In genomic region chr22:45435544-45436139, GRCh38 we compare ENCODE assay signal across 8 cellular contexts. TPM values are rescaled to one million over a fixed set of nuclear protein-coding genes. Genes with fewer than 3 reads are reported as not detected.
DNase-seq lines count a peak whose midpoint lies in the region; ATAC-seq and TF ChIP-seq lines count a peak whose summit lies in the region.

No MANE protein-coding gene starts in this region.

- no peaks in the 10 kb centered on the region for H3K27me3 Mint-ChIP-seq in activated CD8-positive, alpha-beta T cell treated with anti-CD3 and anti-CD28 coated beads for 36 hours

- H3K79me2 ChIP-seq in HCT116 (ENCODE audit: insufficient read depth, low read length), result no peaks in the 10 kb centered on the region

- CTCF ChIA-PET in HCT116 (lab: Charles Lee), result no interaction called here
- CTCF ChIA-PET in activated CD8-positive, alpha-beta T cell treated with anti-CD3 and anti-CD28 coated beads for 36 hours (lab: Charles Lee), result interaction anchor here (1.1 kb wide), 1 partner anchor 138 kb away, joined by 3 read pairs; no protein-coding TSS in a partner anchor

- peak overlapping the region; percentile 31; the same call in 1 of the 2 replicates for H3K27ac ChIP-seq in HCT116 (ENCODE audit: low read depth, low read length)
- H3K27ac ChIP-seq in effector memory CD4-positive, alpha-beta T cell (ENCODE audit: insufficient read depth, low read length, poor library complexity, severe bottlenecking), result no peak overlapping the region

- BruUV-seq in HCT116 (replicated peaks; lab: Mats Ljungman, UMichigan), result no TSS peak

- peaks cover 7% of the 10 kb centered on the region for H3K4me1 ChIP-seq in BE2C
- peaks cover 4 to 8% of the 10 kb centered on the region in 2 experiments; a peak in 2 of 4 replicates for H3K4me1 ChIP-seq in HCT116 (ENCODE audit: control insufficient read depth in 1 of 2, insufficient read depth in 2 of 2, low read length in 2 of 2)
- H3K4me1 ChIP-seq in effector memory CD4-positive, alpha-beta T cell (ENCODE audit: control insufficient read depth, insufficient read depth, low read length, poor library complexity, severe bottlenecking), result no peaks in the 10 kb centered on the region

- H3K36me3 Mint-ChIP-seq in activated CD8-positive, alpha-beta T cell treated with anti-CD3 and anti-CD28 coated beads for 36 hours (ENCODE audit: low read depth), result no peaks in the 10 kb centered on the region

- no peaks in the 10 kb centered on the region for H3K9me3 ChIP-seq in BE2C
- no peaks in the 10 kb centered on the region for H3K9me3 ChIP-seq in HCT116 (ENCODE audit: control insufficient read depth in 1 of 2, insufficient read depth in 1 of 2, low read depth in 1 of 2, low read length in 2 of 2)
- no peaks in the 10 kb centered on the region for H3K9me3 ChIP-seq in effector memory CD4-positive, alpha-beta T cell (ENCODE audit: control insufficient read depth, low read length)

- H3K36me3 ChIP-seq in BE2C (no peaks in the 10 kb centered on the region), HCT116 (ENCODE audit: control insufficient read depth in 1 of 2, insufficient read depth in 2 of 2, low read length in 2 of 2) (0 out of 4 replicates have a peak, but pooled peaks cover 0 to 2% of the 10 kb centered on the region in 2 experiments)
- H3K36me3 ChIP-seq in effector memory CD4-positive, alpha-beta T cell (ENCODE audit: control insufficient read depth, insufficient read depth, low read length), result no peaks in the 10 kb centered on the region

- no peaks in the 10 kb centered on the region for H3K9me2 ChIP-seq in HCT116 (ENCODE audit: insufficient read depth)

- peak overlapping the region; percentile 31; the same call in 1 of the 2 replicates for H3K4me2 ChIP-seq in HCT116 (ENCODE audit: low read length)

- TF ChIP-seq CTCF in BE2C (IDR thresholded peaks at IDR 0.05; ENCODE audit: low read depth, low read length) (peak; percentile 99), HCT116 (IDR thresholded peaks at IDR 0.05 in 2 of 3, conservative IDR thresholded peaks at IDR 0.05 in 1 of 3; ENCODE audit: borderline replicate concordance in 1 of 3, insufficient read depth in 1 of 3, low read depth in 2 of 3, low read length in 2 of 3) (peak; percentile 89 to 97 (median 96))
- peak; percentile 92 for TF ChIP-seq CTCF in activated CD8-positive, alpha-beta T cell treated with anti-CD3 and anti-CD28 coated beads for 36 hours (IDR thresholded peaks at IDR 0.05)

- POLR2A ChIA-PET in HCT116 (lab: Charles Lee), result no interaction called here
- POLR2A ChIA-PET in activated CD8-positive, alpha-beta T cell treated with anti-CD3 and anti-CD28 coated beads for 36 hours (lab: Charles Lee), result no interaction called here

- peaks cover 10% of the 10 kb centered on the region for H3K4me1 Mint-ChIP-seq in activated CD8-positive, alpha-beta T cell treated with anti-CD3 and anti-CD28 coated beads for 36 hours (ENCODE audit: low read depth)

- no peak for TF ChIP-seq POLR2A in HCT116 (IDR thresholded peaks at IDR 0.05; ENCODE audit: borderline replicate concordance, extremely low read depth, insufficient read depth, insufficient read length)
- TF ChIP-seq POLR2A in GM18505 (IDR thresholded peaks at IDR 0.05; ENCODE audit: borderline replicate concordance, extremely low read depth, insufficient read depth, insufficient read length), result no peak

- RAD21 ChIA-PET in HCT116 (lab: Charles Lee; ENCODE audit: low non-redundant PET in 1 of 2, low total read pairs in 2 of 2, uncharacterized antibody in 2 of 2, unreplicated experiment in 2 of 2), result no interaction called here

- no peak overlapping the region for H3K27ac Mint-ChIP-seq in activated CD8-positive, alpha-beta T cell treated with anti-CD3 and anti-CD28 coated beads for 36 hours

- no peaks in the 10 kb centered on the region for H3K9me3 Mint-ChIP-seq in activated CD8-positive, alpha-beta T cell treated with anti-CD3 and anti-CD28 coated beads for 36 hours

- peak; percentile 84 for TF ChIP-seq RAD21 in HCT116 (IDR thresholded peaks at IDR 0.05; ENCODE audit: low read depth)

- ATAC-seq in HCT116 (peak; percentile 97), GM18505 (IDR thresholded peaks at IDR 0.05; ENCODE audit: unreplicated experiment) (no peak)
- ATAC-seq in activated CD8-positive, alpha-beta T cell treated with anti-CD3 and anti-CD28 coated beads for 36 hours, result peak; percentile 94

- H3K27me3 ChIP-seq in BE2C (no peaks in the 10 kb centered on the region), HCT116 (ENCODE audit: insufficient read depth, low read length) (no peaks in the 10 kb centered on the region)
- no peaks in the 10 kb centered on the region for H3K27me3 ChIP-seq in effector memory CD4-positive, alpha-beta T cell (replicated peaks; ENCODE audit: control insufficient read depth, insufficient read depth, low read length, poor library complexity, severe bottlenecking)

- H3K4me3 Mint-ChIP-seq in activated CD8-positive, alpha-beta T cell treated with anti-CD3 and anti-CD28 coated beads for 36 hours, result no peak overlapping the region

- intact Hi-C loops in HCT116 (cut with micrococcal nuclease), result loop anchor here (1.0 to 5.0 kb wide), 2 partner anchors 166 to 333 kb away; no protein-coding TSS in a partner anchor
- intact Hi-C loops in activated CD8-positive, alpha-beta T cell treated with anti-CD3 and anti-CD28 coated beads for 36 hours (cut with micrococcal nuclease), result loop anchor here (2.0 kb wide), 1 partner anchor 167 kb away; no protein-coding TSS in a partner anchor

- no peaks in the 10 kb centered on the region for H4K20me1 ChIP-seq in HCT116 (ENCODE audit: insufficient read depth)

- 0 out of 2 replicates have a peak overlapping the region, but pooled peaks have one; percentile 22 for H3K9ac ChIP-seq in HCT116 (ENCODE audit: low read length)

- H3K4me3 ChIP-seq in BE2C (ENCODE audit: low read depth, low read length) (peak overlapping the region; percentile 19; the same call in 1 of the 2 replicates), HCT116 (replicated peaks in 1 of 2; ENCODE audit: low read depth in 1 of 2, low read length in 2 of 2) (no peak overlapping the region)
- H3K4me3 ChIP-seq in effector memory CD4-positive, alpha-beta T cell (ENCODE audit: insufficient read depth, low read depth, low read length, poor library complexity, severe bottlenecking), result no peak overlapping the region

- H2AFZ ChIP-seq in HCT116 (ENCODE audit: low read depth, low read length, poor library complexity, severe bottlenecking), result no peak overlapping the region

- DNase-seq in BE2C, result peak; percentile 83
- peak; percentile 60 for DNase-seq in HCT116 (ENCODE audit: low read depth, low spot score)
- DNase-seq in NCI-H774 (lab: John Stamatoyannopoulos, UW), result peak; percentile 29
- DNase-seq in activated CD8-positive, alpha-beta T cell treated with anti-CD3 and anti-CD28 coated beads for 36 hours, result peak; percentile 85
- DNase-seq in effector memory CD4-positive, alpha-beta T cell, result peak; percentile 61 to 70 (median 65)
- peak; percentile 90 to 91 for DNase-seq in lung microvascular endothelial cell (ENCODE audit: low read depth in 2 of 2)
- peak; percentile 72 to 74 for DNase-seq in stimulated activated CD4-positive, alpha-beta T cell treated with anti-CD3 and anti-CD28 coated beads, Interleukin-4, amount 100 ng/mL, for 48 hours (ENCODE audit: low read depth in 2 of 2)

TF ChIP-seq in HCT116, 20 proteins besides CTCF, POLR2A, EP300 and RAD21 (continues in another document):
- TF ChIP-seq REST (IDR thresholded peaks at IDR 0.05; ENCODE audit: low read depth) (no peak), YY1 (IDR thresholded peaks at IDR 0.05; ENCODE audit: extremely low read depth, insufficient replicate concordance, low read depth, low read length) (no peak), ATF3 (IDR thresholded peaks at IDR 0.05) (no peak), TCF7L2 (IDR thresholded peaks at IDR 0.05; ENCODE audit: borderline replicate concordance, extremely low read depth, insufficient read depth, insufficient read length) (no peak), ELF1 (IDR thresholded peaks at IDR 0.05; ENCODE audit: borderline replicate concordance, low read depth) (no peak), SIN3A (IDR thresholded peaks at IDR 0.05; ENCODE audit: low read depth) (no peak), FOSL1 (IDR thresholded peaks at IDR 0.05; ENCODE audit: low read depth) (no peak)

RNA-seq across cellular contexts. Expression of gene RIBC2, which starts 22.1 kb away (rescaled TPM):
- 0.62 TPM for polyA plus RNA-seq in BE2C (2012; ENCODE audit: insufficient read depth, insufficient read length, low read depth)
- total RNA-seq in HCT116 (2021; ENCODE audit: unreplicated experiment), result 8.3 TPM
- 3.5 and 3.6 TPM in 2 replicates for polyA plus RNA-seq in HCT116 (2012)
- total RNA-seq in activated CD8-positive, alpha-beta T cell treated with anti-CD3 and anti-CD28 coated beads for 36 hours, result 10 to 100 TPM in 1 of 2 experiments, 1 to 10 TPM in 1; 9.5 to 10.4 TPM
- total RNA-seq in lung microvascular endothelial cell, result 0.20 and 0.22 TPM in 2 replicates

RNA-seq across cellular contexts. Expression of gene SMC1B, which starts 22.2 kb away (rescaled TPM):
- not detected for polyA plus RNA-seq in BE2C (2012; ENCODE audit: insufficient read depth, insufficient read length, low read depth)
- not detected for total RNA-seq in HCT116 (2021; ENCODE audit: unreplicated experiment)
- 0.02 and 0.09 TPM in 2 replicates for polyA plus RNA-seq in HCT116 (2012)
- total RNA-seq in activated CD8-positive, alpha-beta T cell treated with anti-CD3 and anti-CD28 coated beads for 36 hours, result 1 to 10 TPM; 1.8 TPM
- total RNA-seq in lung microvascular endothelial cell, result not detected in 2 replicates

Comparison
In these comparisons a context has a peak if more than half of its experiments do, and no peak if none do; other contexts are left out.
1. DNase-seq: peak in every context shown above with its lines; median percentile 90 in lung microvascular endothelial cell; 85 in activated CD8-positive, alpha-beta T cell treated with anti-CD3 and anti-CD28 coated beads for 36 hours; 83 in BE2C; 73 in stimulated activated CD4-positive, alpha-beta T cell treated with anti-CD3 and anti-CD28 coated beads, Interleukin-4, amount 100 ng/mL, for 48 hours; 65 in effector memory CD4-positive, alpha-beta T cell; 60 in HCT116; 29 in NCI-H774.